Comparison of ENCODE assay signal across 7 cellular contexts in genomic region chr5:14097380-14097779, GRCh38. TPM values are rescaled to one million over a fixed set of nuclear protein-coding genes. Genes with fewer than 3 reads are reported as not detected.
A peak's percentile ranks its signal among the peaks of the same experiment; 100 is the strongest.
DNase-seq lines count a peak whose midpoint lies in the region; FAIRE-seq and TF ChIP-seq lines count a peak whose summit lies in the region.
"Not testable (repeated sequence)": the region's sequence is repeated elsewhere in the genome, so short reads cannot be mapped to it uniquely, and the experiment has no call there.

No MANE protein-coding gene starts in this region.

- FAIRE-seq in RCC 7860 (lab: Jason Lieb, UNC) = peak; percentile 62

- H2AFZ ChIP-seq in osteoblast (ENCODE audit: low read length) = not testable (repeated sequence)

- H3K27me3 ChIP-seq in brain microvascular endothelial cell (replicated peaks); osteoblast (ENCODE audit: insufficient read depth, low read length): not testable (repeated sequence)

- in situ Hi-C loops in brain microvascular endothelial cell (cut with HindIII; ENCODE audit: low pct_ligation_motif_present, low sequenced_read_pairs) = not testable (repeated sequence)

- CTCF ChIA-PET in HEK293 (lab: Yijun Ruan, JAX) = interaction anchor here (0.6 to 1.6 kb wide), 4 partner anchors 10 to 227 kb away, joined by 3 to 5 read pairs (median 4); no protein-coding TSS in a partner anchor

- not testable (repeated sequence) for H3K27ac ChIP-seq in HEK293 (ENCODE audit: extremely low read depth, low read depth, low read length)
- H3K27ac ChIP-seq in brain microvascular endothelial cell (peak overlapping the region; percentile 34), osteoblast (ENCODE audit: low read depth, low read length) (peak overlapping the region; percentile 63)

- not testable (repeated sequence) for H4K20me1 ChIP-seq in osteoblast (ENCODE audit: insufficient read depth, low read length)

- H3K79me2 ChIP-seq in osteoblast (ENCODE audit: insufficient read depth, low read length) = not testable (repeated sequence)

- H3K4me2 ChIP-seq in osteoblast (ENCODE audit: insufficient read depth, low read length) = not testable (repeated sequence)

- DNase-seq in AG10803 (ENCODE audit: low read depth) = peak; percentile 21
- DNase-seq in ELR (ENCODE audit: low read depth) = peak; percentile 45
- peak; percentile 55 for DNase-seq in M059J (ENCODE audit: low read depth)
- DNase-seq in RCC 7860 (ENCODE audit: low spot score); brain microvascular endothelial cell; osteoblast (ENCODE audit: insufficient read length, low spot score, missing footprints): not testable (repeated sequence)

- H3K36me3 ChIP-seq in HEK293 (ENCODE audit: control insufficient read depth in 2 of 2, insufficient read depth in 1 of 2, low read length in 2 of 2); brain microvascular endothelial cell (replicated peaks); osteoblast (ENCODE audit: insufficient read depth, low read length): not testable (repeated sequence)

- H3K4me1 ChIP-seq in HEK293 (ENCODE audit: control insufficient read depth, insufficient read depth, low read length); osteoblast (ENCODE audit: insufficient read depth, low read length): not testable (repeated sequence)

- not testable (repeated sequence) for H3K9me3 ChIP-seq in HEK293 (ENCODE audit: control insufficient read depth, insufficient read depth, low read depth, low read length); osteoblast (ENCODE audit: low read depth, low read length)

- TF ChIP-seq CTCF in AG10803 (conservative IDR thresholded peaks at IDR 0.05; ENCODE audit: low read length); HEK293 (tag by site-specific recombination; IDR thresholded peaks at IDR 0.05); brain microvascular endothelial cell (IDR thresholded peaks at IDR 0.05; ENCODE audit: low read depth, low read length, missing control alignments); osteoblast (IDR thresholded peaks at IDR 0.05; ENCODE audit: extremely low read depth, low read depth, low read length): not testable (repeated sequence)

- POLR2A ChIA-PET in HEK293 (lab: Yijun Ruan, JAX) = not testable (repeated sequence)

- not testable (repeated sequence) for H3K4me3 ChIP-seq in AG10803 (ENCODE audit: low read length); HEK293 (ENCODE audit: low read depth, low read length); brain microvascular endothelial cell (ENCODE audit: low read depth, low read length); osteoblast (ENCODE audit: insufficient read depth, low read length)

TF ChIP-seq in HEK293, 187 proteins besides CTCF, POLR2A, EP300 and RAD21:
- peak; percentile 67; the same call in 1 of the 2 replicates for TF ChIP-seq ZNF26 (tag by site-specific recombination; IDR thresholded peaks at IDR 0.05)

RNA-seq across cellular contexts. Expression of gene TRIO, which starts 45.8 kb away (rescaled TPM):
- 55.8 and 116 TPM in 2 replicates for total RNA-seq in M059J (2014; rRNA removed; shearing (Covaris generic))
- total RNA-seq in osteoblast = 246 and 274 TPM in 2 replicates
